In genomic region chr14:31297701-31298344, GRCh38 we compare ENCODE assay signal across 9 cellular contexts.
DNase-seq lines count a peak whose midpoint lies in the region; ATAC-seq, FAIRE-seq and TF ChIP-seq lines count a peak whose summit lies in the region.
"Had no signal": no experiment of that assay in that cellular context is flagged by ENCODE, and none has a peak within 500 bp of the region (broad histone marks: within the 10 kb centered on the region; RNA-seq: fewer than 3 reads in every experiment).

No MANE protein-coding gene starts in this region.

- no peak overlapping the region for H2BK5ac ChIP-seq in trophoblast cell (ENCODE audit: low read depth, low read length, poor library complexity)

- no peak overlapping the region for H3K4me3 ChIP-seq in lower leg skin (ENCODE audit: low read depth, poor library complexity, severe bottlenecking)
- no peak overlapping the region for H3K4me3 ChIP-seq in trophoblast cell (ENCODE audit: low read depth, low read length)
- H3K4me3 ChIP-seq: BLaER1 had no signal

- no peak overlapping the region for H2BK12ac ChIP-seq in trophoblast cell (ENCODE audit: low read length)

- no peak overlapping the region for H3K18ac ChIP-seq in trophoblast cell (ENCODE audit: low read length)

- intact Hi-C loops in lower leg skin (cut with DNase I; ENCODE audit: low total_unique reads) = no loop called here

- no peak overlapping the region for H2BK120ac ChIP-seq in trophoblast cell (ENCODE audit: insufficient read depth, low read length, poor library complexity)

- H3K9ac ChIP-seq in trophoblast cell (ENCODE audit: low read length) = no peak overlapping the region
- H3K9ac ChIP-seq: BLaER1 had no signal

- peaks cover 3 to 4% of the 10 kb centered on the region in 2 experiments for H3K36me3 ChIP-seq in trophoblast cell (ENCODE audit: control insufficient read depth in 1 of 2, insufficient read depth in 2 of 2, low read length in 2 of 2)

- peaks cover 0 to 2% of the 10 kb centered on the region in 2 experiments for H3K4me1 ChIP-seq in trophoblast cell (ENCODE audit: control insufficient read depth in 1 of 2, insufficient read depth in 2 of 2, low read length in 2 of 2)
- H3K4me1 ChIP-seq: BLaER1 had no signal

- H4K8ac ChIP-seq in trophoblast cell (ENCODE audit: low read depth, low read length) = no peak overlapping the region

- H3K79me1 ChIP-seq in trophoblast cell (ENCODE audit: low read length) = no peaks in the 10 kb centered on the region

- H2AFZ ChIP-seq in trophoblast cell (ENCODE audit: insufficient read depth, low read length, poor library complexity) = no peak overlapping the region

- H3K27ac ChIP-seq in trophoblast cell (ENCODE audit: low read depth, low read length) = no peak overlapping the region
- H3K27ac ChIP-seq: BLaER1 had no signal

- DNase-seq in GM12892 (ENCODE audit: insufficient read length) (peak; percentile 9), lower leg skin (ENCODE audit: low spot score in 2 of 2) (no peak), cortex of kidney (lab: John Stamatoyannopoulos, UW) (no peak), trophoblast cell (no peak)
- DNase-seq in stimulated activated naive CD8-positive, alpha-beta T cell treated with anti-CD3 and anti-CD28 coated beads, Interleukin-15, Interleukin-2, amounts not matched to agents 100 U/mL and 50 U/mL, for 24 hours = no peak

- FAIRE-seq in GM12892 (lab: Jason Lieb, UNC) = peak; percentile 58

- no peak overlapping the region for H3K4ac ChIP-seq in trophoblast cell (ENCODE audit: low read depth, low read length)

- peak; percentile 65 for ATAC-seq in GM21526 (IDR thresholded peaks at IDR 0.05; ENCODE audit: low FRiP score, unreplicated experiment)
- peak; percentile 76 for ATAC-seq in HG03432 (IDR thresholded peaks at IDR 0.05; ENCODE audit: unreplicated experiment)
- peak; percentile 51 for ATAC-seq in esophagus mucosa
- no peak for ATAC-seq in stimulated activated naive CD8-positive, alpha-beta T cell treated with anti-CD3 and anti-CD28 coated beads, Interleukin-15, Interleukin-2, amounts not matched to agents 100 U/mL and 50 U/mL, for 24 hours

- no peak overlapping the region for H3K4me2 ChIP-seq in trophoblast cell (ENCODE audit: low read length)
- H3K4me2 ChIP-seq: BLaER1 had no signal

- H3K23ac ChIP-seq in trophoblast cell (ENCODE audit: low read length) = no peak overlapping the region

- no peak for TF ChIP-seq CTCF in lower leg skin (IDR thresholded peaks at IDR 0.05)

- H3K79me2 ChIP-seq in trophoblast cell (ENCODE audit: control insufficient read depth, insufficient read depth, low read length, poor library complexity) = no peaks in the 10 kb centered on the region

- no peak for TF ChIP-seq POLR2A in GM12892 (IDR thresholded peaks at IDR 0.05; ENCODE audit: low read depth, low read length)
- no peak for TF ChIP-seq POLR2A in lower leg skin (IDR thresholded peaks at IDR 0.05)

- no peak overlapping the region for H4K12ac ChIP-seq in trophoblast cell (ENCODE audit: low read depth, low read length)

- no peaks in the 10 kb centered on the region for H3K27me3 ChIP-seq in trophoblast cell (ENCODE audit: insufficient read depth, low read length)
- H3K27me3 ChIP-seq: BLaER1 had no signal

- no peak overlapping the region for H2AK5ac ChIP-seq in trophoblast cell (ENCODE audit: low read length)

- no peak overlapping the region for H3K14ac ChIP-seq in trophoblast cell (ENCODE audit: low read length)

- no peak overlapping the region for H4K91ac ChIP-seq in trophoblast cell (ENCODE audit: low read depth, low read length)

- no peaks in the 10 kb centered on the region for H3K9me3 ChIP-seq in trophoblast cell (ENCODE audit: insufficient read depth, low read depth, low read length)
- H3K9me3 ChIP-seq: BLaER1 had no signal
